In the genomic region with DNA sequence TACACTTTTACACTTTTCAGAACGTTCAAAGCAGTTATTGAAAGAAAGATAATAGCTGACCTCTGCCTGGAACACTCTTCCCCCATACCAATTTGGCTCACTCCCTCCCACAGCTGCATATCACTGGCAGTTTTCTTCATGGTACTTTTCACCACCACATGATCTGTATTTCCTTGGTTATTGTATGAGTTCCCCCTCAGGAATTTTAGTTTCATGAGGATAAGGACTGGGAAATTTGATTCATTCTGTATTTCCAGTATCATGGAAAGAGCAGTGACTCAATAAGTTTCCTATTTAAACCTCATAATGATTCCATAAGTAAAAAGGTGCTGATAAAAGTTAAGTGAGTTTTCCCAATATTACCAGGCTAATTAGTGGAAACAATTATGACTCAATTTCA, we compare ENCODE assay signal across 1 cellular context.
TF ChIP-seq lines count a peak whose summit lies in the region.

No MANE protein-coding gene starts in this region.

TF ChIP-seq in SK-N-SH, 30 proteins besides CTCF, POLR2A, EP300 and RAD21 (continued from another document):
- TF ChIP-seq TEAD4 (IDR thresholded peaks at IDR 0.05; ENCODE audit: borderline replicate concordance, insufficient read depth) (0 out of 2 replicates have a peak, but pooled peaks have one; percentile 13), USF1 (IDR thresholded peaks at IDR 0.05; ENCODE audit: borderline replicate concordance, low read depth) (no peak), TCF12 (IDR thresholded peaks at IDR 0.05) (peak; percentile 58)
